Comparison of ENCODE assay signal across 30 cellular contexts in genomic region chr11:5701184-5701583, GRCh38. TPM values are rescaled to one million over a fixed set of nuclear protein-coding genes. Genes with fewer than 3 reads are reported as not detected.
DNase-seq lines count a peak whose midpoint lies in the region; ATAC-seq, FAIRE-seq and TF ChIP-seq lines count a peak whose summit lies in the region.
"Had no signal": no experiment of that assay in that cellular context is flagged by ENCODE, and none has a peak within 500 bp of the region (broad histone marks: within the 10 kb centered on the region; RNA-seq: fewer than 3 reads in every experiment).

No MANE protein-coding gene starts in this region.

- intact Hi-C loops in HepG2 (cut with micrococcal nuclease; ENCODE audit: unreplicated experiment), result no loop called here
- intact Hi-C loops in right lobe of liver (cut with DNase I), result no loop called here
- intact Hi-C loops in K562 (cut with micrococcal nuclease), result no loop called here

- TF ChIP-seq POLR2A in HepG2 (IDR thresholded peaks at IDR 0.05; ENCODE audit: insufficient read depth in 1 of 2, low read depth in 2 of 2, low read length in 2 of 2) (no peak), right lobe of liver (IDR thresholded peaks at IDR 0.05) (no peak), NB4 (IDR thresholded peaks at IDR 0.05; ENCODE audit: extremely low read depth, insufficient read length) (no peak), K562 (conservative IDR thresholded peaks at IDR 0.05) (no peak)

- ATAC-seq in HepG2 (no peak), right lobe of liver (no peak), K562 (no peak), HG03095 (IDR thresholded peaks at IDR 0.05; ENCODE audit: unreplicated experiment) (no peak)
- no peak for ATAC-seq in stimulated activated effector memory CD8-positive, alpha-beta T cell treated with anti-CD3 and anti-CD28 coated beads, Interleukin-12 subunit alpha, Interleukin-12 subunit beta, amount 100 ng/mL, for 72 hours
- ATAC-seq: activated CD4-positive, CD25-positive, alpha-beta regulatory T cell treated with anti-CD3 and anti-CD28 coated beads, Interleukin-2, amount 50 U/mL, for 24 hours; gastrocnemius medialis; HCT116; left lung; naive thymus-derived CD8-positive, alpha-beta T cell; T-cell had no signal

- TF ChIP-seq EP300 in HepG2 (IDR thresholded peaks at IDR 0.05; ENCODE audit: low read depth in 2 of 2, low read length in 2 of 2) (no peak), HepG2 (CRISPR knock-in tag; IDR thresholded peaks at IDR 0.05; ENCODE audit: borderline replicate concordance) (no peak), K562 (IDR thresholded peaks at IDR 0.05; ENCODE audit: low read length) (no peak)

- DNase-seq in HepG2 (ENCODE audit: low spot score) (no peak), right lobe of liver (no peak), NB4 (ENCODE audit: low read depth) (peak; percentile 17), K562 (ENCODE audit: extremely low read depth in 1 of 4, low spot score in 3 of 4) (no peak), dedifferentiated amniotic fluid mesenchymal stem cell (ENCODE audit: extremely low spot score) (no peak)
- DNase-seq in stimulated activated effector memory CD8-positive, alpha-beta T cell treated with anti-CD3 and anti-CD28 coated beads, Interleukin-12 subunit alpha, Interleukin-12 subunit beta, amount 100 ng/mL, for 72 hours (ENCODE audit: low spot score in 2 of 2), result no peak
- DNase-seq: activated effector memory CD4-positive, alpha-beta T cell treated with Interleukin-2 at 50 U/mL for 16 hours; aorta; DMS153; gastrocnemius medialis; left lung; naive thymus-derived CD8-positive, alpha-beta T cell; NCI-H1048; NCI-H187; NCI-H526 treated with DMSO at 0.1 percent for 48 hours; ovary; retina; stimulated activated CD4-positive, alpha-beta T cell treated with anti-CD3 and anti-CD28 coated beads, Interleukin-4, amount 100 ng/mL, for 1 hour; stimulated activated naive CD4-positive, alpha-beta T cell treated with Interleukin-2 at 50 U/mL for 16 hours; T-cell; tibial artery had no signal

- TF ChIP-seq RAD21 in HepG2 (CRISPR knock-in tag; IDR thresholded peaks at IDR 0.05), result no peak
- TF ChIP-seq RAD21 in K562 (CRISPR knock-in tag; conservative IDR thresholded peaks at IDR 0.05 in 1 of 2, IDR thresholded peaks at IDR 0.05 in 1 of 2), result no peak

- no peak for FAIRE-seq in HepG2 (lab: Jason Lieb, UNC)
- FAIRE-seq in K562 (lab: Jason Lieb, UNC), result no peak

- H3K36me3 ChIP-seq in HepG2 (replicated peaks in 1 of 2; ENCODE audit: control insufficient read depth in 1 of 2, insufficient read depth in 2 of 2, low read length in 2 of 2) (no peaks in the 10 kb centered on the region), right lobe of liver (no peaks in the 10 kb centered on the region), K562 (ENCODE audit: control insufficient read depth, insufficient read depth, low read length) (no peaks in the 10 kb centered on the region)
- H3K36me3 ChIP-seq: cardiac muscle cell, gastrocnemius medialis, ovary had no signal

- WGBS in HepG2 (ENCODE audit: low lambda C conversion rate), result 3% methylated on average over 2 of the region's 2 CpGs
- WGBS in right lobe of liver (ENCODE audit: insufficient coverage, low coverage, low lambda C conversion rate, missing lambda C conversion rate), result 41% methylated on average over 2 of the region's 2 CpGs
- 0% methylated on average over 2 of the region's 2 CpGs for WGBS in K562 (ENCODE audit: insufficient coverage, low coverage, missing lambda C conversion rate)

- H3K4me1 ChIP-seq in HepG2 (ENCODE audit: insufficient read depth, low read length), result no peaks in the 10 kb centered on the region
- H3K4me1 ChIP-seq in right lobe of liver, result no peaks in the 10 kb centered on the region
- no peaks in the 10 kb centered on the region for H3K4me1 ChIP-seq in K562 (replicated peaks in 1 of 2; ENCODE audit: control insufficient read depth in 2 of 2, insufficient read depth in 2 of 2, low read length in 2 of 2)
- H3K4me1 ChIP-seq: gastrocnemius medialis, SJSA1, tibial artery had no signal

- no peak overlapping the region for H3K27ac ChIP-seq in HepG2 (ENCODE audit: extremely low read length, insufficient read depth, low read length)
- no peak overlapping the region for H3K27ac ChIP-seq in right lobe of liver
- H3K27ac ChIP-seq in K562 (ENCODE audit: extremely low read depth, low read depth, low read length), result no peak overlapping the region
- H3K27ac ChIP-seq: cardiac muscle cell, coronary artery, gastrocnemius medialis, hepatocyte, KMS-11, ovary, SJSA1, tibial artery had no signal

- peaks cover 35% of the 10 kb centered on the region for H3K4me1 Mint-ChIP-seq in stimulated activated effector memory CD8-positive, alpha-beta T cell treated with anti-CD3 and anti-CD28 coated beads, Interleukin-12 subunit alpha, Interleukin-12 subunit beta, amount 100 ng/mL, for 72 hours

- H4K20me1 ChIP-seq in HepG2 (ENCODE audit: insufficient read depth, low read length), result no peaks in the 10 kb centered on the region
- H4K20me1 ChIP-seq in K562 (replicated peaks; ENCODE audit: control insufficient read depth, insufficient read depth, low read length), result no peaks in the 10 kb centered on the region

- no peaks in the 10 kb centered on the region for H3K79me2 ChIP-seq in HepG2 (ENCODE audit: insufficient read depth, low read length)
- no peaks in the 10 kb centered on the region for H3K79me2 ChIP-seq in K562 (ENCODE audit: control insufficient read depth, insufficient read depth, low read length)
- H3K79me2 ChIP-seq: hepatocyte had no signal

- TF ChIP-seq CTCF in HepG2 (CRISPR knock-in tag; IDR thresholded peaks at IDR 0.05), result no peak
- no peak for TF ChIP-seq CTCF in right lobe of liver (IDR thresholded peaks at IDR 0.05)
- TF ChIP-seq CTCF in NB4 (IDR thresholded peaks at IDR 0.05; ENCODE audit: low read depth, low read length), result no peak
- no peak for TF ChIP-seq CTCF in K562 (IDR thresholded peaks at IDR 0.05 in 2 of 3, conservative IDR thresholded peaks at IDR 0.05 in 1 of 3; ENCODE audit: insufficient read depth in 2 of 3, low read depth in 1 of 3, low read length in 3 of 3)

- no peaks in the 10 kb centered on the region for H3K9me3 Mint-ChIP-seq in stimulated activated effector memory CD8-positive, alpha-beta T cell treated with anti-CD3 and anti-CD28 coated beads, Interleukin-12 subunit alpha, Interleukin-12 subunit beta, amount 100 ng/mL, for 72 hours
- H3K9me3 Mint-ChIP-seq: naive thymus-derived CD8-positive, alpha-beta T cell; T-cell had no signal

- H3K4me3 Mint-ChIP-seq in stimulated activated effector memory CD8-positive, alpha-beta T cell treated with anti-CD3 and anti-CD28 coated beads, Interleukin-12 subunit alpha, Interleukin-12 subunit beta, amount 100 ng/mL, for 72 hours, result no peak overlapping the region

- H3K4me2 ChIP-seq in HepG2 (ENCODE audit: low read depth, low read length), result no peak overlapping the region
- H3K4me2 ChIP-seq in K562 (ENCODE audit: insufficient read depth, low read length), result no peak overlapping the region
- H3K4me2 ChIP-seq: hepatocyte, KMS-11 had no signal

- BruUV-seq in HepG2 (replicated peaks; lab: Mats Ljungman, UMichigan) (no TSS peak), K562 (replicated peaks; lab: Mats Ljungman, UMichigan) (no TSS peak)

- POLR2A ChIA-PET in HepG2 (lab: Yijun Ruan, JAX), result no interaction called here
- POLR2A ChIA-PET in K562 (lab: Yijun Ruan, JAX), result interaction anchor here (0.9 to 1.2 kb wide), 2 partner anchors 16 to 195 kb away, joined by 3 to 4 read pairs; partner anchors contain the start of gene TRIM5

- H3K9me3 ChIP-seq in HepG2 (ENCODE audit: low read length) (no peaks in the 10 kb centered on the region), right lobe of liver (no peaks in the 10 kb centered on the region), K562 (replicated peaks; ENCODE audit: control insufficient read depth, insufficient read depth, low read depth, low read length) (no peaks in the 10 kb centered on the region)
- H3K9me3 ChIP-seq: gastrocnemius medialis, left lung, ovary, SJSA1, tibial artery had no signal

- H3K27ac Mint-ChIP-seq in stimulated activated effector memory CD8-positive, alpha-beta T cell treated with anti-CD3 and anti-CD28 coated beads, Interleukin-12 subunit alpha, Interleukin-12 subunit beta, amount 100 ng/mL, for 72 hours, result no peak overlapping the region

- H3K36me3 Mint-ChIP-seq in stimulated activated effector memory CD8-positive, alpha-beta T cell treated with anti-CD3 and anti-CD28 coated beads, Interleukin-12 subunit alpha, Interleukin-12 subunit beta, amount 100 ng/mL, for 72 hours, result peaks cover 95% of the 10 kb centered on the region

- H3K9ac ChIP-seq in HepG2 (ENCODE audit: insufficient read depth, low read depth, low read length), result no peak overlapping the region
- H3K9ac ChIP-seq in K562 (ENCODE audit: insufficient read depth in 1 of 2, low read depth in 2 of 2, low read length in 2 of 2), result no peak overlapping the region
- H3K9ac ChIP-seq: KMS-11 had no signal

- in situ Hi-C loops in HepG2 (cut with HindIII; ENCODE audit: extremely low pct_ligation_motif_present, low pct_unique_long_range_greater_than_20kb), result no loop called here
- in situ Hi-C loops in K562 (cut with MboI), result no loop called here

- CTCF ChIA-PET in HepG2 (lab: Yijun Ruan, JAX; ENCODE audit: low intra/inter-chr PET ratio, low total read pairs) (no interaction called here), K562 (lab: Yijun Ruan, JAX; ENCODE audit: low intra/inter-chr PET ratio) (no interaction called here)

- no peaks in the 10 kb centered on the region for H3K9me1 ChIP-seq in K562 (ENCODE audit: control insufficient read depth, insufficient read depth, low read length)

- H2AFZ ChIP-seq in HepG2 (ENCODE audit: low read length), result no peak overlapping the region
- no peak overlapping the region for H2AFZ ChIP-seq in K562 (ENCODE audit: low read depth, low read length)
- H2AFZ ChIP-seq: hepatocyte had no signal

- H3K27me3 ChIP-seq in HepG2 (ENCODE audit: control insufficient read depth in 1 of 2, insufficient read depth in 2 of 2, low read length in 2 of 2), result no peaks in the 10 kb centered on the region
- no peaks in the 10 kb centered on the region for H3K27me3 ChIP-seq in right lobe of liver
- H3K27me3 ChIP-seq in K562 (ENCODE audit: control insufficient read depth in 2 of 2, insufficient read depth in 2 of 2, low read length in 2 of 2), result peaks cover 0 to 2% of the 10 kb centered on the region in 2 experiments; a peak in 3 of 5 replicates
- H3K27me3 ChIP-seq: cardiac muscle cell, gastrocnemius medialis, hepatocyte, left lung, ovary, SJSA1, tibial artery had no signal

- H3K4me3 ChIP-seq in HepG2 (replicated peaks in 1 of 3; ENCODE audit: insufficient read depth in 1 of 3, low read depth in 2 of 3, low read length in 3 of 3) (no peak overlapping the region), right lobe of liver (no peak overlapping the region), NB4 (ENCODE audit: low read depth, low read length) (no peak overlapping the region), K562 (no peak overlapping the region)
- H3K4me3 ChIP-seq: cardiac muscle cell, coronary artery, gastrocnemius medialis, hepatocyte, ovary, SJSA1, tibial artery had no signal

RNA-seq across cellular contexts. Expression of gene TRIM22, which starts 11.6 kb away (rescaled TPM):
- total RNA-seq in HepG2 (2016; rRNA removed; fragmentation: Illumina TruSeq; extraction: Trizol) (2.2 and 2.4 TPM in 2 replicates), right lobe of liver (10 to 100 TPM; 10.0 to 29.1 (median 13.8) TPM), K562 (2014; rRNA removed) (0.20 and 1.1 TPM in 2 replicates), K562 (2014; rRNA removed; fragmentation: Illumina TruSeq; extraction: Trizol) (0.11 and 0.19 TPM in 2 replicates), K562 (2015; rRNA removed; fragmentation: Illumina TruSeq; extraction: Trizol) (0.18 and 0.30 TPM in 2 replicates), K562 (2021) (0.35 and 1.2 TPM in 2 replicates)
- total RNA-seq in HepG2 (2016; cell fraction: cytosol; rRNA removed; fragmentation: Illumina TruSeq; extraction: Trizol; ENCODE audit: low read depth), result 0.18 TPM in 1 of 2 replicates, not detected in the other
- 2.5 and 2.9 TPM in 2 replicates for total RNA-seq in HepG2 (2016; cell fraction: insoluble cytoplasmic fraction; rRNA removed; fragmentation: Illumina TruSeq; extraction: Trizol)
- total RNA-seq in HepG2 (2016; cell fraction: membrane; rRNA removed; fragmentation: Illumina TruSeq; extraction: Trizol), result 0.43 and 0.59 TPM in 2 replicates
- 2.6 and 3.7 TPM in 2 replicates for total RNA-seq in HepG2 (2016; cell fraction: nucleus; rRNA removed; fragmentation: Illumina TruSeq; extraction: Trizol)
- polyA plus RNA-seq in HepG2 (2011; rRNA removed) (3.2 and 3.4 TPM in 2 replicates), K562 (2011; rRNA removed) (0.18 and 0.60 TPM in 2 replicates), K562 (2014; fragmentation: Illumina TruSeq; extraction: Trizol) (0.06 and 0.18 TPM in 2 replicates), K562 (2014; fragmentation: Nextera tagmentation; extraction: Ambion mirVana) (under 1 TPM in 1 of 2 experiments, not detected in 1; 0.17 TPM), K562 (2014; rRNA removed) (0.09 TPM in 1 of 2 replicates, not detected in the other)
- polyA plus RNA-seq in HepG2 (2011; cell fraction: cytosol; rRNA removed), result 0.63 and 1.5 TPM in 2 replicates
- 4.6 and 7.1 TPM in 2 replicates for polyA plus RNA-seq in HepG2 (2011; cell fraction: nucleus; rRNA removed)
- 1.5 and 4.6 TPM in 2 replicates for polyA plus RNA-seq in HepG2 (2012)
- polyA plus RNA-seq in HepG2 (2016; cell fraction: cytosol; fragmentation: Illumina TruSeq; extraction: Trizol; ENCODE audit: low read depth), result 0.10 and 0.29 TPM in 2 replicates
- polyA plus RNA-seq in HepG2 (2016; cell fraction: insoluble cytoplasmic fraction; fragmentation: Illumina TruSeq; extraction: Trizol; ENCODE audit: low read depth), result 1.6 and 2.4 TPM in 2 replicates
- 0.16 and 0.17 TPM in 2 replicates for polyA plus RNA-seq in HepG2 (2016; cell fraction: membrane; fragmentation: Illumina TruSeq; extraction: Trizol; ENCODE audit: low read depth)
- polyA plus RNA-seq in HepG2 (2016; cell fraction: nucleus; fragmentation: Illumina TruSeq; extraction: Trizol; ENCODE audit: insufficient read depth, low read depth), result 4.4 and 5.1 TPM in 2 replicates
- 0.37 and 2.1 TPM in 2 replicates for polyA minus RNA-seq in HepG2 (2011; rRNA and poly(A)+ RNA removed; ENCODE audit: low replicate concordance)
- polyA minus RNA-seq in HepG2 (2011; cell fraction: cytosol; rRNA and poly(A)+ RNA removed), result 0.70 and 0.99 TPM in 2 replicates
- 3.3 and 7.7 TPM in 2 replicates for polyA minus RNA-seq in HepG2 (2011; cell fraction: nucleus; rRNA and poly(A)+ RNA removed)
- 0.46 and 0.55 TPM in 2 replicates for total RNA-seq in K562 (2011; cell fraction: chromatin; rRNA removed; ENCODE audit: low replicate concordance)
- 0.26 TPM in 1 of 2 replicates, not detected in the other for total RNA-seq in K562 (2011; cell fraction: nucleolus; rRNA removed)
- not detected in 2 replicates for total RNA-seq in K562 (2011; cell fraction: nucleoplasm; rRNA removed)
- 0.06 and 0.38 TPM in 2 replicates for polyA plus RNA-seq in K562 (2011; cell fraction: cytosol; rRNA removed)
- 0.44 and 0.72 TPM in 2 replicates for polyA plus RNA-seq in K562 (2011; cell fraction: nucleus; rRNA removed)
- polyA plus RNA-seq in K562 (2012), result 0.23 and 1.0 TPM in 2 replicates
- 0.28 and 0.54 TPM in 2 replicates for polyA minus RNA-seq in K562 (2011; rRNA and poly(A)+ RNA removed)
- not detected in 2 replicates for polyA minus RNA-seq in K562 (2011; cell fraction: cytosol; rRNA and poly(A)+ RNA removed)
- polyA minus RNA-seq in K562 (2011; cell fraction: nucleus; rRNA and poly(A)+ RNA removed), result 0.27 and 1.1 TPM in 2 replicates
- total RNA-seq: cardiac muscle cell had no signal

RNA-seq across cellular contexts. Expression of gene TRIM5, which starts 16.3 kb away (rescaled TPM):
- 13.1 and 19.9 TPM in 2 replicates for total RNA-seq in HepG2 (2016; rRNA removed; fragmentation: Illumina TruSeq; extraction: Trizol)
- 1.2 and 1.4 TPM in 2 replicates for total RNA-seq in HepG2 (2016; cell fraction: cytosol; rRNA removed; fragmentation: Illumina TruSeq; extraction: Trizol; ENCODE audit: low read depth)
- total RNA-seq in HepG2 (2016; cell fraction: insoluble cytoplasmic fraction; rRNA removed; fragmentation: Illumina TruSeq; extraction: Trizol), result 14.0 and 18.8 TPM in 2 replicates
- 3.9 and 5.4 TPM in 2 replicates for total RNA-seq in HepG2 (2016; cell fraction: membrane; rRNA removed; fragmentation: Illumina TruSeq; extraction: Trizol)
- 12.2 and 15.5 TPM in 2 replicates for total RNA-seq in HepG2 (2016; cell fraction: nucleus; rRNA removed; fragmentation: Illumina TruSeq; extraction: Trizol)
- 7.0 and 7.8 TPM in 2 replicates for polyA plus RNA-seq in HepG2 (2011; rRNA removed)
- 3.5 and 6.0 TPM in 2 replicates for polyA plus RNA-seq in HepG2 (2011; cell fraction: cytosol; rRNA removed)
- polyA plus RNA-seq in HepG2 (2011; cell fraction: nucleus; rRNA removed), result 4.2 and 7.6 TPM in 2 replicates
- polyA plus RNA-seq in HepG2 (2012), result 5.2 and 6.9 TPM in 2 replicates
- 0.83 and 0.87 TPM in 2 replicates for polyA plus RNA-seq in HepG2 (2016; cell fraction: cytosol; fragmentation: Illumina TruSeq; extraction: Trizol; ENCODE audit: low read depth)
- polyA plus RNA-seq in HepG2 (2016; cell fraction: insoluble cytoplasmic fraction; fragmentation: Illumina TruSeq; extraction: Trizol; ENCODE audit: low read depth), result 13.8 and 14.0 TPM in 2 replicates
- 2.4 and 3.1 TPM in 2 replicates for polyA plus RNA-seq in HepG2 (2016; cell fraction: membrane; fragmentation: Illumina TruSeq; extraction: Trizol; ENCODE audit: low read depth)
- 13.1 and 13.2 TPM in 2 replicates for polyA plus RNA-seq in HepG2 (2016; cell fraction: nucleus; fragmentation: Illumina TruSeq; extraction: Trizol; ENCODE audit: insufficient read depth, low read depth)
- polyA minus RNA-seq in HepG2 (2011; rRNA and poly(A)+ RNA removed; ENCODE audit: low replicate concordance), result 6.2 and 13.6 TPM in 2 replicates
- polyA minus RNA-seq in HepG2 (2011; cell fraction: cytosol; rRNA and poly(A)+ RNA removed), result 5.2 and 5.9 TPM in 2 replicates
- polyA minus RNA-seq in HepG2 (2011; cell fraction: nucleus; rRNA and poly(A)+ RNA removed), result 12.1 and 13.2 TPM in 2 replicates
- 10 to 100 TPM; 15.3 to 19.2 (median 18.2) TPM for total RNA-seq in right lobe of liver
- 22.0 and 29.7 TPM in 2 replicates for total RNA-seq in K562 (2011; cell fraction: chromatin; rRNA removed; ENCODE audit: low replicate concordance)
- total RNA-seq in K562 (2011; cell fraction: nucleolus; rRNA removed), result 12.5 and 13.2 TPM in 2 replicates
- total RNA-seq in K562 (2011; cell fraction: nucleoplasm; rRNA removed), result 22.2 and 39.0 TPM in 2 replicates
- total RNA-seq in K562 (2014; rRNA removed), result 11.7 and 12.0 TPM in 2 replicates
- 16.5 and 18.8 TPM in 2 replicates for total RNA-seq in K562 (2014; rRNA removed; fragmentation: Illumina TruSeq; extraction: Trizol)
- total RNA-seq in K562 (2015; rRNA removed; fragmentation: Illumina TruSeq; extraction: Trizol), result 13.9 and 15.0 TPM in 2 replicates
- 14.8 and 15.2 TPM in 2 replicates for total RNA-seq in K562 (2021)
- 15.3 and 17.6 TPM in 2 replicates for polyA plus RNA-seq in K562 (2011; rRNA removed)
- 6.0 and 14.1 TPM in 2 replicates for polyA plus RNA-seq in K562 (2011; cell fraction: cytosol; rRNA removed)
- polyA plus RNA-seq in K562 (2011; cell fraction: nucleus; rRNA removed), result 10.1 and 14.1 TPM in 2 replicates
- 12.0 and 21.5 TPM in 2 replicates for polyA plus RNA-seq in K562 (2012)
- polyA plus RNA-seq in K562 (2014; fragmentation: Illumina TruSeq; extraction: Trizol), result 16.6 and 20.8 TPM in 2 replicates
- polyA plus RNA-seq in K562 (2014; fragmentation: Nextera tagmentation; extraction: Ambion mirVana), result 10 to 100 TPM; 13.7 to 18.0 TPM
- 7.7 and 10.2 TPM in 2 replicates for polyA plus RNA-seq in K562 (2014; rRNA removed)
- polyA minus RNA-seq in K562 (2011; rRNA and poly(A)+ RNA removed), result 23.7 and 29.9 TPM in 2 replicates
- 10.3 and 10.4 TPM in 2 replicates for polyA minus RNA-seq in K562 (2011; cell fraction: cytosol; rRNA and poly(A)+ RNA removed)
- 9.0 and 15.6 TPM in 2 replicates for polyA minus RNA-seq in K562 (2011; cell fraction: nucleus; rRNA and poly(A)+ RNA removed)

RNA-seq across cellular contexts. Expression of gene OR56B1, which starts 35.1 kb away (rescaled TPM):
- total RNA-seq in HepG2 (2016; rRNA removed; fragmentation: Illumina TruSeq; extraction: Trizol), result not detected in 2 replicates
- not detected in 2 replicates for total RNA-seq in HepG2 (2016; cell fraction: cytosol; rRNA removed; fragmentation: Illumina TruSeq; extraction: Trizol; ENCODE audit: low read depth)
- total RNA-seq in HepG2 (2016; cell fraction: insoluble cytoplasmic fraction; rRNA removed; fragmentation: Illumina TruSeq; extraction: Trizol), result not detected in 2 replicates
- total RNA-seq in HepG2 (2016; cell fraction: membrane; rRNA removed; fragmentation: Illumina TruSeq; extraction: Trizol), result not detected in 2 replicates
- not detected in 2 replicates for total RNA-seq in HepG2 (2016; cell fraction: nucleus; rRNA removed; fragmentation: Illumina TruSeq; extraction: Trizol)
- polyA plus RNA-seq in HepG2 (2011; rRNA removed), result not detected in 2 replicates
- not detected in 2 replicates for polyA plus RNA-seq in HepG2 (2011; cell fraction: cytosol; rRNA removed)
- polyA plus RNA-seq in HepG2 (2011; cell fraction: nucleus; rRNA removed), result not detected in 2 replicates
- not detected in 2 replicates for polyA plus RNA-seq in HepG2 (2012)
- not detected in 2 replicates for polyA plus RNA-seq in HepG2 (2016; cell fraction: cytosol; fragmentation: Illumina TruSeq; extraction: Trizol; ENCODE audit: low read depth)
- polyA plus RNA-seq in HepG2 (2016; cell fraction: insoluble cytoplasmic fraction; fragmentation: Illumina TruSeq; extraction: Trizol; ENCODE audit: low read depth), result not detected in 2 replicates
- polyA plus RNA-seq in HepG2 (2016; cell fraction: membrane; fragmentation: Illumina TruSeq; extraction: Trizol; ENCODE audit: low read depth), result not detected in 2 replicates
- not detected in 2 replicates for polyA plus RNA-seq in HepG2 (2016; cell fraction: nucleus; fragmentation: Illumina TruSeq; extraction: Trizol; ENCODE audit: insufficient read depth, low read depth)
- polyA minus RNA-seq in HepG2 (2011; rRNA and poly(A)+ RNA removed; ENCODE audit: low replicate concordance), result 0.16 TPM in 1 of 2 replicates, not detected in the other
- polyA minus RNA-seq in HepG2 (2011; cell fraction: cytosol; rRNA and poly(A)+ RNA removed), result not detected in 2 replicates
- polyA minus RNA-seq in HepG2 (2011; cell fraction: nucleus; rRNA and poly(A)+ RNA removed), result not detected in 2 replicates
- under 1 TPM in 1 of 6 experiments, not detected in 5; 0.12 TPM for total RNA-seq in right lobe of liver
- total RNA-seq in K562 (2011; cell fraction: chromatin; rRNA removed; ENCODE audit: low replicate concordance), result not detected in 2 replicates
- total RNA-seq in K562 (2011; cell fraction: nucleolus; rRNA removed), result not detected in 2 replicates
- not detected in 2 replicates for total RNA-seq in K562 (2011; cell fraction: nucleoplasm; rRNA removed)
- not detected in 2 replicates for total RNA-seq in K562 (2014; rRNA removed)
- total RNA-seq in K562 (2014; rRNA removed; fragmentation: Illumina TruSeq; extraction: Trizol), result not detected in 2 replicates
- not detected in 2 replicates for total RNA-seq in K562 (2015; rRNA removed; fragmentation: Illumina TruSeq; extraction: Trizol)
- not detected in 2 replicates for total RNA-seq in K562 (2021)
- polyA plus RNA-seq in K562 (2011; rRNA removed), result not detected in 2 replicates
- not detected in 2 replicates for polyA plus RNA-seq in K562 (2011; cell fraction: cytosol; rRNA removed)
- not detected in 2 replicates for polyA plus RNA-seq in K562 (2011; cell fraction: nucleus; rRNA removed)
- polyA plus RNA-seq in K562 (2012), result not detected in 2 replicates
- polyA plus RNA-seq in K562 (2014; fragmentation: Illumina TruSeq; extraction: Trizol), result not detected in 2 replicates
- not detected for polyA plus RNA-seq in K562 (2014; fragmentation: Nextera tagmentation; extraction: Ambion mirVana)
- not detected in 2 replicates for polyA plus RNA-seq in K562 (2014; rRNA removed)
- not detected in 2 replicates for polyA minus RNA-seq in K562 (2011; rRNA and poly(A)+ RNA removed)
- not detected in 2 replicates for polyA minus RNA-seq in K562 (2011; cell fraction: cytosol; rRNA and poly(A)+ RNA removed)
- polyA minus RNA-seq in K562 (2011; cell fraction: nucleus; rRNA and poly(A)+ RNA removed), result not detected in 2 replicates
- total RNA-seq: cardiac muscle cell, gastrocnemius medialis, hepatocyte, HT1080, left lung, SJSA1 had no signal
- polyA plus RNA-seq: aorta; cardiac muscle cell; hepatocyte; naive thymus-derived CD8-positive, alpha-beta T cell; ovary had no signal

RNA-seq across cellular contexts. Expression of gene OR52N4, which starts 52.9 kb away (rescaled TPM):
- total RNA-seq in HepG2 (2016; rRNA removed; fragmentation: Illumina TruSeq; extraction: Trizol) (0.09 TPM in 1 of 2 replicates, not detected in the other), right lobe of liver (not detected), K562 (2014; rRNA removed) (not detected in 2 replicates), K562 (2014; rRNA removed; fragmentation: Illumina TruSeq; extraction: Trizol) (not detected in 2 replicates), K562 (2015; rRNA removed; fragmentation: Illumina TruSeq; extraction: Trizol) (not detected in 2 replicates), K562 (2021) (not detected in 2 replicates)
- total RNA-seq in HepG2 (2016; cell fraction: cytosol; rRNA removed; fragmentation: Illumina TruSeq; extraction: Trizol; ENCODE audit: low read depth), result not detected in 2 replicates
- total RNA-seq in HepG2 (2016; cell fraction: insoluble cytoplasmic fraction; rRNA removed; fragmentation: Illumina TruSeq; extraction: Trizol), result 0.15 TPM in 1 of 2 replicates, not detected in the other
- total RNA-seq in HepG2 (2016; cell fraction: membrane; rRNA removed; fragmentation: Illumina TruSeq; extraction: Trizol), result not detected in 2 replicates
- not detected in 2 replicates for total RNA-seq in HepG2 (2016; cell fraction: nucleus; rRNA removed; fragmentation: Illumina TruSeq; extraction: Trizol)
- polyA plus RNA-seq in HepG2 (2011; rRNA removed) (0.18 and 0.30 TPM in 2 replicates), K562 (2011; rRNA removed) (not detected in 2 replicates), K562 (2014; fragmentation: Illumina TruSeq; extraction: Trizol) (not detected in 2 replicates), K562 (2014; fragmentation: Nextera tagmentation; extraction: Ambion mirVana) (not detected), K562 (2014; rRNA removed) (not detected in 2 replicates)
- 0.14 TPM in 1 of 2 replicates, not detected in the other for polyA plus RNA-seq in HepG2 (2011; cell fraction: cytosol; rRNA removed)
- polyA plus RNA-seq in HepG2 (2011; cell fraction: nucleus; rRNA removed), result 0.17 TPM in 1 of 2 replicates, not detected in the other
- polyA plus RNA-seq in HepG2 (2012), result not detected in 2 replicates
- polyA plus RNA-seq in HepG2 (2016; cell fraction: cytosol; fragmentation: Illumina TruSeq; extraction: Trizol; ENCODE audit: low read depth), result not detected in 2 replicates
- polyA plus RNA-seq in HepG2 (2016; cell fraction: insoluble cytoplasmic fraction; fragmentation: Illumina TruSeq; extraction: Trizol; ENCODE audit: low read depth), result 0.23 TPM in 1 of 2 replicates, not detected in the other
- not detected in 2 replicates for polyA plus RNA-seq in HepG2 (2016; cell fraction: membrane; fragmentation: Illumina TruSeq; extraction: Trizol; ENCODE audit: low read depth)
- not detected in 2 replicates for polyA plus RNA-seq in HepG2 (2016; cell fraction: nucleus; fragmentation: Illumina TruSeq; extraction: Trizol; ENCODE audit: insufficient read depth, low read depth)
- polyA minus RNA-seq in HepG2 (2011; rRNA and poly(A)+ RNA removed; ENCODE audit: low replicate concordance), result not detected in 2 replicates
- not detected in 2 replicates for polyA minus RNA-seq in HepG2 (2011; cell fraction: cytosol; rRNA and poly(A)+ RNA removed)
- not detected in 2 replicates for polyA minus RNA-seq in HepG2 (2011; cell fraction: nucleus; rRNA and poly(A)+ RNA removed)
- not detected in 2 replicates for total RNA-seq in K562 (2011; cell fraction: chromatin; rRNA removed; ENCODE audit: low replicate concordance)
- total RNA-seq in K562 (2011; cell fraction: nucleolus; rRNA removed), result not detected in 2 replicates
- total RNA-seq in K562 (2011; cell fraction: nucleoplasm; rRNA removed), result not detected in 2 replicates
- not detected in 2 replicates for polyA plus RNA-seq in K562 (2011; cell fraction: cytosol; rRNA removed)
- not detected in 2 replicates for polyA plus RNA-seq in K562 (2011; cell fraction: nucleus; rRNA removed)
- not detected in 2 replicates for polyA plus RNA-seq in K562 (2012)
- not detected in 2 replicates for polyA minus RNA-seq in K562 (2011; rRNA and poly(A)+ RNA removed)
- polyA minus RNA-seq in K562 (2011; cell fraction: cytosol; rRNA and poly(A)+ RNA removed), result not detected in 2 replicates
- polyA minus RNA-seq in K562 (2011; cell fraction: nucleus; rRNA and poly(A)+ RNA removed), result not detected in 2 replicates
- total RNA-seq: cardiac muscle cell, gastrocnemius medialis, hepatocyte, HT1080, SJSA1 had no signal
- polyA plus RNA-seq: cardiac muscle cell, hepatocyte had no signal

Comparison
In these comparisons a context has a peak if more than half of its experiments do, and no peak if none do; other contexts are left out.
1. Of the 241 proteins assayed by ChIP-seq in both HepG2 and K562: peak only in HepG2: none; only in K562: CEBPG; in both: CEBPB; in neither: 239.